1 cellular context compared by ENCODE assay signal in the genomic region with DNA sequence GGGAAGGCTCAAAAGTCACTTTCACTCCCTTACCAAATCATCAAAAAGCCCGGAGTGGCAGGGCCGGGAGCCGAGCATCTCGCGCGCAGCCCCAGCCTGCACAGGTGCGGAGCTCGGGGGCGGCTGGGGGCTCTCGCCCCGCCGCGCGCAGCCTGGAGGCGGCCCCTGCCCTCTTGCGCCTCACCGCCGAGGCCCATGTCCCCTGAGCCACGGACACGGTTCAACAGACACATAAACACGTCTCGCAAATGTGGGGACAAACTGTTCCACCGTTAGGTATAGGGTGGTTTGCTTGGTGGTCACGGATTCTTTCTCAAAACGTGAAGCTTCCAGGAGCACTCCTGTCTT.
TF ChIP-seq lines count a peak whose summit lies in the region.

No MANE protein-coding gene starts in this region.

TF ChIP-seq in HepG2, 621 proteins besides CTCF, POLR2A, EP300 and RAD21 (continues in another document):
- TF ChIP-seq MYNN (CRISPR knock-in tag; IDR thresholded peaks at IDR 0.05; ENCODE audit: low read depth) (0 out of 2 replicates have a peak, but pooled peaks have one; percentile 22), ZBTB7B (CRISPR knock-in tag; IDR thresholded peaks at IDR 0.05) (no peak), ZNF543 (CRISPR knock-in tag; IDR thresholded peaks at IDR 0.05) (peak; percentile 19; the same call in 1 of the 2 replicates), FIP1L1 (IDR thresholded peaks at IDR 0.05; ENCODE audit: borderline replicate concordance, insufficient read depth, low read depth, low read length) (0 out of 2 replicates have a peak, but pooled peaks have one; percentile 29), DNMT1 (CRISPR knock-in tag; IDR thresholded peaks at IDR 0.05) (no peak), RFXAP (CRISPR knock-in tag; IDR thresholded peaks at IDR 0.05; ENCODE audit: borderline replicate concordance) (no peak), ERF (CRISPR knock-in tag; IDR thresholded peaks at IDR 0.05) (0 out of 2 replicates have a peak, but pooled peaks have one; percentile 29), ZNF703 (CRISPR knock-in tag; IDR thresholded peaks at IDR 0.05; ENCODE audit: borderline replicate concordance) (0 out of 2 replicates have a peak, but pooled peaks have one; percentile 12), ZNF670 (CRISPR knock-in tag; IDR thresholded peaks at IDR 0.05; ENCODE audit: borderline replicate concordance) (0 out of 2 replicates have a peak, but pooled peaks have one; percentile 7), ZNF605 (CRISPR knock-in tag; IDR thresholded peaks at IDR 0.05) (peak; percentile 87), ZFYVE20 (CRISPR knock-in tag; IDR thresholded peaks at IDR 0.05; ENCODE audit: borderline replicate concordance, low read depth) (0 out of 2 replicates have a peak, but pooled peaks have one; percentile 13), GATAD2A (CRISPR knock-in tag; IDR thresholded peaks at IDR 0.05) (peak; percentile 11; the same call in 1 of the 2 replicates), RBFOX2 (IDR thresholded peaks at IDR 0.05; ENCODE audit: low read depth, low read length) (peak; percentile 90; the same call in 1 of the 2 replicates), ZC3H4 (CRISPR knock-in tag; IDR thresholded peaks at IDR 0.05; ENCODE audit: borderline replicate concordance) (peak; percentile 95), TCF7 (IDR thresholded peaks at IDR 0.05; ENCODE audit: low read depth) (no peak)
- TF ChIP-seq, protein P1, sequence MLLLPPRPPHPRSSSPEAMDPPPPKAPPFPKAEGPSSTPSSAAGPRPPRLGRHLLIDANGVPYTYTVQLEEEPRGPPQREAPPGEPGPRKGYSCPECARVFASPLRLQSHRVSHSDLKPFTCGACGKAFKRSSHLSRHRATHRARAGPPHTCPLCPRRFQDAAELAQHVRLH (CRISPR knock-in tag; IDR thresholded peaks at IDR 0.05; ENCODE audit: borderline replicate concordance, low read depth): no peak
- TF ChIP-seq, protein P2, sequence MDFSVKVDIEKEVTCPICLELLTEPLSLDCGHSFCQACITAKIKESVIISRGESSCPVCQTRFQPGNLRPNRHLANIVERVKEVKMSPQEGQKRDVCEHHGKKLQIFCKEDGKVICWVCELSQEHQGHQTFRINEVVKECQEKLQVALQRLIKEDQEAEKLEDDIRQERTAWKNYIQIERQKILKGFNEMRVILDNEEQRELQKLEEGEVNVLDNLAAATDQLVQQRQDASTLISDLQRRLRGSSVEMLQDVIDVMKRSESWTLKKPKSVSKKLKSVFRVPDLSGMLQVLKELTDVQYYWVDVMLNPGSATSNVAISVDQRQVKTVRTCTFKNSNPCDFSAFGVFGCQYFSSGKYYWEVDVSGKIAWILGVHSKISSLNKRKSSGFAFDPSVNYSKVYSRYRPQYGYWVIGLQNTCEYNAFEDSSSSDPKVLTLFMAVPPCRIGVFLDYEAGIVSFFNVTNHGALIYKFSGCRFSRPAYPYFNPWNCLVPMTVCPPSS (IDR thresholded peaks at IDR 0.05): no peak
- TF ChIP-seq, protein P3, sequence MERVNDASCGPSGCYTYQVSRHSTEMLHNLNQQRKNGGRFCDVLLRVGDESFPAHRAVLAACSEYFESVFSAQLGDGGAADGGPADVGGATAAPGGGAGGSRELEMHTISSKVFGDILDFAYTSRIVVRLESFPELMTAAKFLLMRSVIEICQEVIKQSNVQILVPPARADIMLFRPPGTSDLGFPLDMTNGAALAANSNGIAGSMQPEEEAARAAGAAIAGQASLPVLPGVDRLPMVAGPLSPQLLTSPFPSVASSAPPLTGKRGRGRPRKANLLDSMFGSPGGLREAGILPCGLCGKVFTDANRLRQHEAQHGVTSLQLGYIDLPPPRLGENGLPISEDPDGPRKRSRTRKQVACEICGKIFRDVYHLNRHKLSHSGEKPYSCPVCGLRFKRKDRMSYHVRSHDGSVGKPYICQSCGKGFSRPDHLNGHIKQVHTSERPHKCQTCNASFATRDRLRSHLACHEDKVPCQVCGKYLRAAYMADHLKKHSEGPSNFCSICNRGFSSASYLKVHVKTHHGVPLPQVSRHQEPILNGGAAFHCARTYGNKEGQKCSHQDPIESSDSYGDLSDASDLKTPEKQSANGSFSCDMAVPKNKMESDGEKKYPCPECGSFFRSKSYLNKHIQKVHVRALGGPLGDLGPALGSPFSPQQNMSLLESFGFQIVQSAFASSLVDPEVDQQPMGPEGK (CRISPR knock-in tag; IDR thresholded peaks at IDR 0.05): peak; percentile 51; the same call in 1 of the 2 replicates
- TF ChIP-seq, protein P4, sequence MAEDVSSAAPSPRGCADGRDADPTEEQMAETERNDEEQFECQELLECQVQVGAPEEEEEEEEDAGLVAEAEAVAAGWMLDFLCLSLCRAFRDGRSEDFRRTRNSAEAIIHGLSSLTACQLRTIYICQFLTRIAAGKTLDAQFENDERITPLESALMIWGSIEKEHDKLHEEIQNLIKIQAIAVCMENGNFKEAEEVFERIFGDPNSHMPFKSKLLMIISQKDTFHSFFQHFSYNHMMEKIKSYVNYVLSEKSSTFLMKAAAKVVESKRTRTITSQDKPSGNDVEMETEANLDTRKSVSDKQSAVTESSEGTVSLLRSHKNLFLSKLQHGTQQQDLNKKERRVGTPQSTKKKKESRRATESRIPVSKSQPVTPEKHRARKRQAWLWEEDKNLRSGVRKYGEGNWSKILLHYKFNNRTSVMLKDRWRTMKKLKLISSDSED (CRISPR knock-in tag; IDR thresholded peaks at IDR 0.05): peak; percentile 52; the same call in 1 of the 2 replicates
- TF ChIP-seq, protein P5, sequence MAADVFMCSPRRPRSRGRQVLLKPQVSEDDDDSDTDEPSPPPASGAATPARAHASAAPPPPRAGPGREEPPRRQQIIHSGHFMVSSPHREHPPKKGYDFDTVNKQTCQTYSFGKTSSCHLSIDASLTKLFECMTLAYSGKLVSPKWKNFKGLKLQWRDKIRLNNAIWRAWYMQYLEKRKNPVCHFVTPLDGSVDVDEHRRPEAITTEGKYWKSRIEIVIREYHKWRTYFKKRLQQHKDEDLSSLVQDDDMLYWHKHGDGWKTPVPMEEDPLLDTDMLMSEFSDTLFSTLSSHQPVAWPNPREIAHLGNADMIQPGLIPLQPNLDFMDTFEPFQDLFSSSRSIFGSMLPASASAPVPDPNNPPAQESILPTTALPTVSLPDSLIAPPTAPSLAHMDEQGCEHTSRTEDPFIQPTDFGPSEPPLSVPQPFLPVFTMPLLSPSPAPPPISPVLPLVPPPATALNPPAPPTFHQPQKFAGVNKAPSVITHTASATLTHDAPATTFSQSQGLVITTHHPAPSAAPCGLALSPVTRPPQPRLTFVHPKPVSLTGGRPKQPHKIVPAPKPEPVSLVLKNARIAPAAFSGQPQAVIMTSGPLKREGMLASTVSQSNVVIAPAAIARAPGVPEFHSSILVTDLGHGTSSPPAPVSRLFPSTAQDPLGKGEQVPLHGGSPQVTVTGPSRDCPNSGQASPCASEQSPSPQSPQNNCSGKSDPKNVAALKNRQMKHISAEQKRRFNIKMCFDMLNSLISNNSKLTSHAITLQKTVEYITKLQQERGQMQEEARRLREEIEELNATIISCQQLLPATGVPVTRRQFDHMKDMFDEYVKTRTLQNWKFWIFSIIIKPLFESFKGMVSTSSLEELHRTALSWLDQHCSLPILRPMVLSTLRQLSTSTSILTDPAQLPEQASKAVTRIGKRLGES (CRISPR knock-in tag; IDR thresholded peaks at IDR 0.05; ENCODE audit: borderline replicate concordance): no peak
- TF ChIP-seq, protein P6, sequence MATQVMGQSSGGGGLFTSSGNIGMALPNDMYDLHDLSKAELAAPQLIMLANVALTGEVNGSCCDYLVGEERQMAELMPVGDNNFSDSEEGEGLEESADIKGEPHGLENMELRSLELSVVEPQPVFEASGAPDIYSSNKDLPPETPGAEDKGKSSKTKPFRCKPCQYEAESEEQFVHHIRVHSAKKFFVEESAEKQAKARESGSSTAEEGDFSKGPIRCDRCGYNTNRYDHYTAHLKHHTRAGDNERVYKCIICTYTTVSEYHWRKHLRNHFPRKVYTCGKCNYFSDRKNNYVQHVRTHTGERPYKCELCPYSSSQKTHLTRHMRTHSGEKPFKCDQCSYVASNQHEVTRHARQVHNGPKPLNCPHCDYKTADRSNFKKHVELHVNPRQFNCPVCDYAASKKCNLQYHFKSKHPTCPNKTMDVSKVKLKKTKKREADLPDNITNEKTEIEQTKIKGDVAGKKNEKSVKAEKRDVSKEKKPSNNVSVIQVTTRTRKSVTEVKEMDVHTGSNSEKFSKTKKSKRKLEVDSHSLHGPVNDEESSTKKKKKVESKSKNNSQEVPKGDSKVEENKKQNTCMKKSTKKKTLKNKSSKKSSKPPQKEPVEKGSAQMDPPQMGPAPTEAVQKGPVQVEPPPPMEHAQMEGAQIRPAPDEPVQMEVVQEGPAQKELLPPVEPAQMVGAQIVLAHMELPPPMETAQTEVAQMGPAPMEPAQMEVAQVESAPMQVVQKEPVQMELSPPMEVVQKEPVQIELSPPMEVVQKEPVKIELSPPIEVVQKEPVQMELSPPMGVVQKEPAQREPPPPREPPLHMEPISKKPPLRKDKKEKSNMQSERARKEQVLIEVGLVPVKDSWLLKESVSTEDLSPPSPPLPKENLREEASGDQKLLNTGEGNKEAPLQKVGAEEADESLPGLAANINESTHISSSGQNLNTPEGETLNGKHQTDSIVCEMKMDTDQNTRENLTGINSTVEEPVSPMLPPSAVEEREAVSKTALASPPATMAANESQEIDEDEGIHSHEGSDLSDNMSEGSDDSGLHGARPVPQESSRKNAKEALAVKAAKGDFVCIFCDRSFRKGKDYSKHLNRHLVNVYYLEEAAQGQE (IDR thresholded peaks at IDR 0.05; ENCODE audit: borderline replicate concordance in 1 of 2, low read depth in 1 of 2, low read length in 2 of 2): 0 out of 4 replicates have a peak, but pooled peaks of 1 of the 2 experiments have one; percentile 2
- TF ChIP-seq, protein P7, sequence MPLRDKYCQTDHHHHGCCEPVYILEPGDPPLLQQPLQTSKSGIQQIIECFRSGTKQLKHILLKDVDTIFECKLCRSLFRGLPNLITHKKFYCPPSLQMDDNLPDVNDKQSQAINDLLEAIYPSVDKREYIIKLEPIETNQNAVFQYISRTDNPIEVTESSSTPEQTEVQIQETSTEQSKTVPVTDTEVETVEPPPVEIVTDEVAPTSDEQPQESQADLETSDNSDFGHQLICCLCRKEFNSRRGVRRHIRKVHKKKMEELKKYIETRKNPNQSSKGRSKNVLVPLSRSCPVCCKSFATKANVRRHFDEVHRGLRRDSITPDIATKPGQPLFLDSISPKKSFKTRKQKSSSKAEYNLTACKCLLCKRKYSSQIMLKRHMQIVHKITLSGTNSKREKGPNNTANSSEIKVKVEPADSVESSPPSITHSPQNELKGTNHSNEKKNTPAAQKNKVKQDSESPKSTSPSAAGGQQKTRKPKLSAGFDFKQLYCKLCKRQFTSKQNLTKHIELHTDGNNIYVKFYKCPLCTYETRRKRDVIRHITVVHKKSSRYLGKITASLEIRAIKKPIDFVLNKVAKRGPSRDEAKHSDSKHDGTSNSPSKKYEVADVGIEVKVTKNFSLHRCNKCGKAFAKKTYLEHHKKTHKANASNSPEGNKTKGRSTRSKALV (CRISPR knock-in tag; IDR thresholded peaks at IDR 0.05): peak; percentile 5; the same call in 1 of the 2 replicates
- TF ChIP-seq, protein P8, sequence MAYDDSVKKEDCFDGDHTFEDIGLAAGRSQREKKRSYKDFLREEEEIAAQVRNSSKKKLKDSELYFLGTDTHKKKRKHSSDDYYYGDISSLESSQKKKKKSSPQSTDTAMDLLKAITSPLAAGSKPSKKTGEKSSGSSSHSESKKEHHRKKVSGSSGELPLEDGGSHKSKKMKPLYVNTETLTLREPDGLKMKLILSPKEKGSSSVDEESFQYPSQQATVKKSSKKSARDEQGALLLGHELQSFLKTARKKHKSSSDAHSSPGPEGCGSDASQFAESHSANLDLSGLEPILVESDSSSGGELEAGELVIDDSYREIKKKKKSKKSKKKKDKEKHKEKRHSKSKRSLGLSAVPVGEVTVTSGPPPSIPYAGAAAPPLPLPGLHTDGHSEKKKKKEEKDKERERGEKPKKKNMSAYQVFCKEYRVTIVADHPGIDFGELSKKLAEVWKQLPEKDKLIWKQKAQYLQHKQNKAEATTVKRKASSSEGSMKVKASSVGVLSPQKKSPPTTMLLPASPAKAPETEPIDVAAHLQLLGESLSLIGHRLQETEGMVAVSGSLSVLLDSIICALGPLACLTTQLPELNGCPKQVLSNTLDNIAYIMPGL (CRISPR knock-in tag; IDR thresholded peaks at IDR 0.05; ENCODE audit: borderline replicate concordance in 1 of 2, low read depth in 1 of 2): peak in 1 of 2 experiments; percentile 52; a peak in 2 of 4 replicates
- TF ChIP-seq, protein P9, sequence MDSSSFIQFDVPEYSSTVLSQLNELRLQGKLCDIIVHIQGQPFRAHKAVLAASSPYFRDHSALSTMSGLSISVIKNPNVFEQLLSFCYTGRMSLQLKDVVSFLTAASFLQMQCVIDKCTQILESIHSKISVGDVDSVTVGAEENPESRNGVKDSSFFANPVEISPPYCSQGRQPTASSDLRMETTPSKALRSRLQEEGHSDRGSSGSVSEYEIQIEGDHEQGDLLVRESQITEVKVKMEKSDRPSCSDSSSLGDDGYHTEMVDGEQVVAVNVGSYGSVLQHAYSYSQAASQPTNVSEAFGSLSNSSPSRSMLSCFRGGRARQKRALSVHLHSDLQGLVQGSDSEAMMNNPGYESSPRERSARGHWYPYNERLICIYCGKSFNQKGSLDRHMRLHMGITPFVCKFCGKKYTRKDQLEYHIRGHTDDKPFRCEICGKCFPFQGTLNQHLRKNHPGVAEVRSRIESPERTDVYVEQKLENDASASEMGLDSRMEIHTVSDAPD (CRISPR knock-in tag; IDR thresholded peaks at IDR 0.05): peak; percentile 21; the same call in 1 of the 2 replicates
- TF ChIP-seq, protein P10, sequence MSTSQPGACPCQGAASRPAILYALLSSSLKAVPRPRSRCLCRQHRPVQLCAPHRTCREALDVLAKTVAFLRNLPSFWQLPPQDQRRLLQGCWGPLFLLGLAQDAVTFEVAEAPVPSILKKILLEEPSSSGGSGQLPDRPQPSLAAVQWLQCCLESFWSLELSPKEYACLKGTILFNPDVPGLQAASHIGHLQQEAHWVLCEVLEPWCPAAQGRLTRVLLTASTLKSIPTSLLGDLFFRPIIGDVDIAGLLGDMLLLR (CRISPR knock-in tag; IDR thresholded peaks at IDR 0.05): no peak
